ENCODE assay signal across 10 cellular contexts in genomic region chr3:38038447-38038911, GRCh38. TPM values are rescaled to one million over a fixed set of nuclear protein-coding genes. Genes with fewer than 3 reads are reported as not detected.
A peak's percentile ranks its signal among the peaks of the same experiment; 100 is the strongest.
DNase-seq lines count a peak whose midpoint lies in the region; ATAC-seq, FAIRE-seq and TF ChIP-seq lines count a peak whose summit lies in the region.
"Had no signal": no experiment of that assay in that cellular context is flagged by ENCODE, and none has a peak within 500 bp of the region (broad histone marks: within the 10 kb centered on the region; RNA-seq: fewer than 3 reads in every experiment).

No MANE protein-coding gene starts in this region.

- H3K4me1 Mint-ChIP-seq in activated CD8-positive, alpha-beta T cell treated with anti-CD3 and anti-CD28 coated beads, Interleukin-2, amount 10 ng/mL, durations not matched to agents 7 days and 5 days (ENCODE audit: low read depth): peaks cover 38% of the 10 kb centered on the region
- H3K4me1 Mint-ChIP-seq in stimulated activated naive CD8-positive, alpha-beta T cell treated with anti-CD3 and anti-CD28 coated beads, Interleukin-15, amount 100 ng/mL, for 72 hours: peaks cover 34% of the 10 kb centered on the region

- H3K36me3 ChIP-seq in iPS-15b (ENCODE audit: control insufficient read depth, insufficient read depth, low read length) (no peaks in the 10 kb centered on the region), pancreas (no peaks in the 10 kb centered on the region)

- CTCF ChIA-PET in activated CD8-positive, alpha-beta T cell treated with anti-CD3 and anti-CD28 coated beads, Interleukin-2, amount 10 ng/mL, durations not matched to agents 7 days and 5 days (lab: Charles Lee): interaction anchor here (0.7 to 2.4 kb wide), 11 partner anchors 8 to 482 kb away, joined by 3 to 12 read pairs (median 6); partner anchors contain the start of genes ACAA1, EXOG and PLCD1

- no peaks in the 10 kb centered on the region for H3K9me3 ChIP-seq in iPS-15b (ENCODE audit: control insufficient read depth, insufficient read depth, low read length)
- no peaks in the 10 kb centered on the region for H3K9me3 ChIP-seq in pancreas

- intact Hi-C loops in pancreas (cut with DNase I): no loop called here

- H3K9ac ChIP-seq in iPS-15b (ENCODE audit: low read depth, low read length): no peak overlapping the region

- WGBS in pancreas, 2 donors: 86 to 90% methylated on average over 5 of the region's 5 CpGs

- no peaks in the 10 kb centered on the region for H3K9me3 Mint-ChIP-seq in activated CD8-positive, alpha-beta T cell treated with anti-CD3 and anti-CD28 coated beads, Interleukin-2, amount 10 ng/mL, durations not matched to agents 7 days and 5 days (ENCODE audit: insufficient read depth)
- peaks cover 12 to 15% of the 10 kb centered on the region in 2 donors for H3K9me3 Mint-ChIP-seq in stimulated activated naive CD8-positive, alpha-beta T cell treated with anti-CD3 and anti-CD28 coated beads, Interleukin-15, amount 100 ng/mL, for 72 hours

- H3K27ac ChIP-seq in pancreas: no peak overlapping the region

- peak; percentile 64 for ATAC-seq in activated CD8-positive, alpha-beta T cell treated with anti-CD3 and anti-CD28 coated beads, Interleukin-2, amount 10 ng/mL, durations not matched to agents 7 days and 5 days
- peak; percentile 71 for ATAC-seq in stimulated activated naive CD8-positive, alpha-beta T cell treated with anti-CD3 and anti-CD28 coated beads, Interleukin-15, amount 100 ng/mL, for 72 hours
- no peak for ATAC-seq in pancreas
- no peak for ATAC-seq in GM21526 (IDR thresholded peaks at IDR 0.05; ENCODE audit: low FRiP score, unreplicated experiment)

- FAIRE-seq in pancreas (lab: Jason Lieb, UNC) (no peak), GM19239 (lab: Jason Lieb, UNC) (no peak)

- H3K4me1 ChIP-seq in iPS-15b (ENCODE audit: control insufficient read depth, insufficient read depth, low read length) (peaks cover 7% of the 10 kb centered on the region), pancreas (no peaks in the 10 kb centered on the region)

- H3K4me3 ChIP-seq in iPS-15b (ENCODE audit: low read depth, low read length) (peak overlapping the region; percentile 75), pancreas (no peak overlapping the region)

- peak overlapping the region; percentile 96 for H3K27ac Mint-ChIP-seq in activated CD8-positive, alpha-beta T cell treated with anti-CD3 and anti-CD28 coated beads, Interleukin-2, amount 10 ng/mL, durations not matched to agents 7 days and 5 days
- peak overlapping the region; percentile 89 to 95 for H3K27ac Mint-ChIP-seq in stimulated activated naive CD8-positive, alpha-beta T cell treated with anti-CD3 and anti-CD28 coated beads, Interleukin-15, amount 100 ng/mL, for 72 hours

- H3K36me3 Mint-ChIP-seq in activated CD8-positive, alpha-beta T cell treated with anti-CD3 and anti-CD28 coated beads, Interleukin-2, amount 10 ng/mL, durations not matched to agents 7 days and 5 days (ENCODE audit: low read depth): peaks cover 6% of the 10 kb centered on the region

- POLR2A ChIA-PET in activated CD8-positive, alpha-beta T cell treated with anti-CD3 and anti-CD28 coated beads, Interleukin-2, amount 10 ng/mL, durations not matched to agents 7 days and 5 days (lab: Charles Lee): interaction anchor here (1.0 to 2.7 kb wide), 5 partner anchors 9 to 458 kb away, joined by 3 to 13 read pairs (median 6); partner anchors contain the start of genes EXOG, MYD88, OXSR1 and PLCD1

- H3K27me3 Mint-ChIP-seq in activated CD8-positive, alpha-beta T cell treated with anti-CD3 and anti-CD28 coated beads, Interleukin-2, amount 10 ng/mL, durations not matched to agents 7 days and 5 days (ENCODE audit: low read depth): peaks cover 11% of the 10 kb centered on the region
- H3K27me3 Mint-ChIP-seq in stimulated activated naive CD8-positive, alpha-beta T cell treated with anti-CD3 and anti-CD28 coated beads, Interleukin-15, amount 100 ng/mL, for 72 hours: peaks cover 11% of the 10 kb centered on the region

- peak overlapping the region; percentile 80 for H3K4me3 Mint-ChIP-seq in activated CD8-positive, alpha-beta T cell treated with anti-CD3 and anti-CD28 coated beads, Interleukin-2, amount 10 ng/mL, durations not matched to agents 7 days and 5 days
- H3K4me3 Mint-ChIP-seq in stimulated activated naive CD8-positive, alpha-beta T cell treated with anti-CD3 and anti-CD28 coated beads, Interleukin-15, amount 100 ng/mL, for 72 hours: peak overlapping the region; percentile 58 to 64

- DNase-seq in activated CD8-positive, alpha-beta memory T cell treated with anti-CD3 and anti-CD28 coated beads, Interleukin-2, amount 50 U/mL, for 4 hours: peak; percentile 34
- DNase-seq in activated CD8-positive, alpha-beta memory T cell treated with anti-CD3 and anti-CD28 coated beads for 24 hours: no peak
- peak; percentile 52 for DNase-seq in activated CD8-positive, alpha-beta T cell treated with anti-CD3 and anti-CD28 coated beads, Interleukin-2, amount 10 ng/mL, durations not matched to agents 7 days and 5 days
- DNase-seq in stimulated activated naive CD8-positive, alpha-beta T cell treated with anti-CD3 and anti-CD28 coated beads, Interleukin-15, amount 100 ng/mL, for 72 hours: peak in 1 of 2 donors; percentile 41
- DNase-seq in pancreas: no peak
- no peak for DNase-seq in GM19239 (ENCODE audit: insufficient read length, low spot score)
- DNase-seq: midbrain, NCI-H1105 treated with DMSO at 0.1 percent for 48 hours had no signal

- TF ChIP-seq CTCF in pancreas (IDR thresholded peaks at IDR 0.05): no peak

- peaks cover 26% of the 10 kb centered on the region for H3K27me3 ChIP-seq in iPS-15b (ENCODE audit: control insufficient read depth, insufficient read depth, low read length)
- no peaks in the 10 kb centered on the region for H3K27me3 ChIP-seq in pancreas

RNA-seq across cellular contexts. Expression of gene DLEC1, which starts 0.5 kb away (rescaled TPM):
- total RNA-seq in activated CD8-positive, alpha-beta T cell treated with anti-CD3 and anti-CD28 coated beads, Interleukin-2, amount 10 ng/mL, durations not matched to agents 7 days and 5 days: under 1 TPM; 0.26 to 0.60 TPM
- under 1 TPM; 0.14 to 0.60 (median 0.49) TPM for total RNA-seq in pancreas
- under 1 TPM; 0.61 to 0.75 TPM for polyA plus RNA-seq in pancreas

RNA-seq across cellular contexts. Expression of gene PLCD1, which starts 9.0 kb away (rescaled TPM):
- 10 to 100 TPM in 1 of 2 experiments, 1 to 10 TPM in 1; 9.7 to 10.1 TPM for total RNA-seq in activated CD8-positive, alpha-beta T cell treated with anti-CD3 and anti-CD28 coated beads, Interleukin-2, amount 10 ng/mL, durations not matched to agents 7 days and 5 days
- total RNA-seq in pancreas: 10 to 100 TPM in 2 of 6 donors, 1 to 10 TPM in 4; 7.5 to 15.6 (median 8.9) TPM
- polyA plus RNA-seq in pancreas: 10 to 100 TPM; 14.3 to 14.6 TPM

RNA-seq across cellular contexts. Expression of gene VILL, which starts 47.9 kb away (rescaled TPM):
- 10 to 100 TPM; 14.6 to 15.1 TPM for total RNA-seq in activated CD8-positive, alpha-beta T cell treated with anti-CD3 and anti-CD28 coated beads, Interleukin-2, amount 10 ng/mL, durations not matched to agents 7 days and 5 days
- total RNA-seq in pancreas: 1 to 10 TPM; 1.2 to 6.6 (median 2.7) TPM
- polyA plus RNA-seq in pancreas: 1 to 10 TPM; 5.1 to 7.0 TPM

Comparison
In these comparisons a context has a peak if more than half of its experiments do, and no peak if none do; other contexts are left out.
1. DNase-seq: peak in activated CD8-positive, alpha-beta memory T cell treated with anti-CD3 and anti-CD28 coated beads, Interleukin-2, amount 50 U/mL, for 4 hours (single experiment) and activated CD8-positive, alpha-beta T cell treated with anti-CD3 and anti-CD28 coated beads, Interleukin-2, amount 10 ng/mL, durations not matched to agents 7 days and 5 days (single experiment); none in activated CD8-positive, alpha-beta memory T cell treated with anti-CD3 and anti-CD28 coated beads for 24 hours (single experiment), pancreas (0 of 6) and GM19239 (single experiment).
2. ATAC-seq: peak in activated CD8-positive, alpha-beta T cell treated with anti-CD3 and anti-CD28 coated beads, Interleukin-2, amount 10 ng/mL, durations not matched to agents 7 days and 5 days (single experiment) and stimulated activated naive CD8-positive, alpha-beta T cell treated with anti-CD3 and anti-CD28 coated beads, Interleukin-15, amount 100 ng/mL, for 72 hours (single experiment); none in pancreas (0 of 4) and GM21526 (single experiment).